Comparison of ENCODE assay signal across 18 cellular contexts in genomic region chr4:173405840-173406606, GRCh38. TPM values are rescaled to one million over a fixed set of nuclear protein-coding genes. Genes with fewer than 3 reads are reported as not detected.
DNase-seq lines count a peak whose midpoint lies in the region; ATAC-seq and TF ChIP-seq lines count a peak whose summit lies in the region.
"Had no signal": no experiment of that assay in that cellular context is flagged by ENCODE, and none has a peak within 500 bp of the region (broad histone marks: within the 10 kb centered on the region; RNA-seq: fewer than 3 reads in every experiment).

No MANE protein-coding gene starts in this region.

- intact Hi-C loops in body of pancreas (cut with DNase I) = no loop called here

- peak; percentile 41 for DNase-seq in epithelial cell of esophagus (ENCODE audit: low read depth)
- no peak for DNase-seq in cerebellum (ENCODE audit: low spot score)
- DNase-seq in body of pancreas = no peak
- DNase-seq in WTC11 (ENCODE audit: low spot score) = no peak
- DNase-seq: activated CD4-positive, alpha-beta T cell treated with anti-CD3 and anti-CD28 coated beads, Interleukin-2, amount 50 U/mL, for 48 hours; activated naive CD4-positive, alpha-beta T cell; mucosa of descending colon; NCI-H1048; NCI-H446 treated with DMSO at 0.1 percent for 48 hours; ovary; small intestine had no signal

- H3K27ac ChIP-seq in body of pancreas = no peak overlapping the region
- H3K27ac ChIP-seq: ovary, suprapubic skin had no signal

- no peaks in the 10 kb centered on the region for H3K36me3 Mint-ChIP-seq in WTC11

- H3K27me3 ChIP-seq in body of pancreas = no peaks in the 10 kb centered on the region
- H3K27me3 ChIP-seq: ovary, suprapubic skin had no signal

- no peaks in the 10 kb centered on the region for H3K9me3 Mint-ChIP-seq in WTC11
- H3K9me3 Mint-ChIP-seq: CD14-positive monocyte had no signal

- TF ChIP-seq CTCF in epithelial cell of esophagus (IDR thresholded peaks at IDR 0.05; ENCODE audit: insufficient read depth, low read depth, low read length, missing control alignments) (no peak), body of pancreas (IDR thresholded peaks at IDR 0.05) (no peak), WTC11 (IDR thresholded peaks at IDR 0.05) (no peak)

- WGBS in body of pancreas, 2 donors = 69 to 77% methylated on average over 4 of the region's 4 CpGs

- TF ChIP-seq POLR2A in body of pancreas (IDR thresholded peaks at IDR 0.05) = no peak

- H3K27me3 Mint-ChIP-seq in WTC11 (ENCODE audit: low read depth) = no peaks in the 10 kb centered on the region

- no peak overlapping the region for H3K4me3 ChIP-seq in epithelial cell of esophagus (ENCODE audit: low read length)
- no peak overlapping the region for H3K4me3 ChIP-seq in body of pancreas
- H3K4me3 ChIP-seq: mucosa of descending colon, ovary, suprapubic skin had no signal

- POLR2A ChIA-PET in WTC11 (lab: Charles Lee) = no interaction called here

- H3K9me3 ChIP-seq in body of pancreas = no peaks in the 10 kb centered on the region
- H3K9me3 ChIP-seq: mucosa of descending colon, ovary, suprapubic skin had no signal

- CTCF ChIA-PET in WTC11 (lab: Charles Lee) = interaction anchor here (0.7 to 1.0 kb wide), 2 partner anchors 14 to 84 kb away, joined by 3 read pairs; no protein-coding TSS in a partner anchor

- no peaks in the 10 kb centered on the region for H3K36me3 ChIP-seq in body of pancreas (replicated peaks in 1 of 2; ENCODE audit: insufficient read depth in 1 of 2, low read depth in 2 of 2)
- H3K36me3 ChIP-seq: ovary had no signal

- peaks cover 3% of the 10 kb centered on the region for H3K4me1 ChIP-seq in body of pancreas

- H3K27ac Mint-ChIP-seq in WTC11 = no peak overlapping the region
- H3K27ac Mint-ChIP-seq: CD14-positive monocyte had no signal

- ATAC-seq in GM18868 (IDR thresholded peaks at IDR 0.05; ENCODE audit: unreplicated experiment) (peak; percentile 86), GM21576 (IDR thresholded peaks at IDR 0.05; ENCODE audit: unreplicated experiment) (peak; percentile 58), HG03095 (IDR thresholded peaks at IDR 0.05; ENCODE audit: unreplicated experiment) (peak; percentile 70), body of pancreas (no peak), WTC11 (no peak)
- ATAC-seq: HCT116, mucosa of descending colon had no signal

- H3K4me1 Mint-ChIP-seq in WTC11 = no peaks in the 10 kb centered on the region

- H3K4me3 Mint-ChIP-seq in WTC11 = no peak overlapping the region
- H3K4me3 Mint-ChIP-seq: CD14-positive monocyte had no signal

TF ChIP-seq in WTC11, 78 proteins besides CTCF, POLR2A, EP300 and RAD21:
- TF ChIP-seq TEAD1 (CRISPR knock-in tag; IDR thresholded peaks at IDR 0.05) (no peak), IRF2 (CRISPR knock-in tag; IDR thresholded peaks at IDR 0.05; ENCODE audit: borderline replicate concordance, low read depth) (no peak), ATF3 (CRISPR knock-in tag; conservative IDR thresholded peaks at IDR 0.05) (no peak), NR3C1 (CRISPR knock-in tag; conservative IDR thresholded peaks at IDR 0.05; ENCODE audit: low read depth) (no peak), PRDM15 (CRISPR knock-in tag; IDR thresholded peaks at IDR 0.05) (no peak), NR2C2 (CRISPR knock-in tag; IDR thresholded peaks at IDR 0.05) (no peak)
- TF ChIP-seq, protein P1, sequence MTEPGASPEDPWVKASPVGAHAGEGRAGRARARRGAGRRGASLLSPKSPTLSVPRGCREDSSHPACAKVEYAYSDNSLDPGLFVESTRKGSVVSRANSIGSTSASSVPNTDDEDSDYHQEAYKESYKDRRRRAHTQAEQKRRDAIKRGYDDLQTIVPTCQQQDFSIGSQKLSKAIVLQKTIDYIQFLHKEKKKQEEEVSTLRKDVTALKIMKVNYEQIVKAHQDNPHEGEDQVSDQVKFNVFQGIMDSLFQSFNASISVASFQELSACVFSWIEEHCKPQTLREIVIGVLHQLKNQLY (CRISPR knock-in tag; IDR thresholded peaks at IDR 0.05) = no peak
- TF ChIP-seq, protein P2, sequence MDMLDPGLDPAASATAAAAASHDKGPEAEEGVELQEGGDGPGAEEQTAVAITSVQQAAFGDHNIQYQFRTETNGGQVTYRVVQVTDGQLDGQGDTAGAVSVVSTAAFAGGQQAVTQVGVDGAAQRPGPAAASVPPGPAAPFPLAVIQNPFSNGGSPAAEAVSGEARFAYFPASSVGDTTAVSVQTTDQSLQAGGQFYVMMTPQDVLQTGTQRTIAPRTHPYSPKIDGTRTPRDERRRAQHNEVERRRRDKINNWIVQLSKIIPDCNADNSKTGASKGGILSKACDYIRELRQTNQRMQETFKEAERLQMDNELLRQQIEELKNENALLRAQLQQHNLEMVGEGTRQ (CRISPR knock-in tag; IDR thresholded peaks at IDR 0.05) = no peak

RNA-seq across cellular contexts. Expression of gene SCRG1, which starts 7.1 kb away (rescaled TPM):
- total RNA-seq in cerebellum (2.4 TPM), body of pancreas (not detected), WTC11 (2021) (not detected in 3 replicates)
- total RNA-seq: Daoy had no signal

RNA-seq across cellular contexts. Expression of gene SAP30, which starts 35.3 kb away (rescaled TPM):
- 26.0 TPM for total RNA-seq in cerebellum
- total RNA-seq in body of pancreas = 10 to 100 TPM; 10.2 to 10.6 TPM
- total RNA-seq in WTC11 (2021) = 20.0 to 21.1 TPM (median 20.0 TPM) in 3 replicates

Comparison
In these comparisons a context has a peak if more than half of its experiments do, and no peak if none do; other contexts are left out.
1. ATAC-seq: peak in GM18868 (single experiment), GM21576 (single experiment) and HG03095 (single experiment); none in body of pancreas (single experiment) and WTC11 (single experiment).